10 cellular contexts compared by ENCODE assay signal in genomic region chr12:85836716-85837100, GRCh38. TPM values are rescaled to one million over a fixed set of nuclear protein-coding genes. Genes with fewer than 3 reads are reported as not detected.
A peak's percentile ranks its signal among the peaks of the same experiment; 100 is the strongest.
DNase-seq lines count a peak whose midpoint lies in the region; ATAC-seq and TF ChIP-seq lines count a peak whose summit lies in the region.
"Had no signal": no experiment of that assay in that cellular context is flagged by ENCODE, and none has a peak within 500 bp of the region (broad histone marks: within the 10 kb centered on the region; RNA-seq: fewer than 3 reads in every experiment).

No MANE protein-coding gene starts in this region.

- no peaks in the 10 kb centered on the region for H3K36me3 Mint-ChIP-seq in mesothelial cell of epicardium

- H3K27me3 Mint-ChIP-seq in mesothelial cell of epicardium (ENCODE audit: low read depth) = no peaks in the 10 kb centered on the region

- no peak for TF ChIP-seq CTCF in mesothelial cell of epicardium (IDR thresholded peaks at IDR 0.05; ENCODE audit: unreplicated experiment)
- no peak for TF ChIP-seq CTCF in thoracic aorta (IDR thresholded peaks at IDR 0.05)

- no peaks in the 10 kb centered on the region for H3K27me3 ChIP-seq in HUES64 (ENCODE audit: insufficient read depth, low read length)
- no peaks in the 10 kb centered on the region for H3K27me3 ChIP-seq in thoracic aorta (replicated peaks; ENCODE audit: insufficient read depth)

- peak overlapping the region; percentile 80 for H3K4me3 Mint-ChIP-seq in mesothelial cell of epicardium
- H3K4me3 Mint-ChIP-seq: activated naive CD4-positive, alpha-beta T cell treated with anti-CD3 and anti-CD28 coated beads for 36 hours had no signal

- H3K27ac Mint-ChIP-seq in mesothelial cell of epicardium = peak overlapping the region; percentile 89
- H3K27ac Mint-ChIP-seq: activated naive CD4-positive, alpha-beta T cell treated with anti-CD3 and anti-CD28 coated beads for 36 hours had no signal

- H3K27ac ChIP-seq in HUES64 (ENCODE audit: low read depth, low read length) = no peak overlapping the region
- H3K27ac ChIP-seq in caudate nucleus (ENCODE audit: low read depth, low read length) = peak overlapping the region; percentile 4
- H3K27ac ChIP-seq in thoracic aorta = peak overlapping the region; percentile 51 to 83

- H3K4me1 ChIP-seq in HUES64 (ENCODE audit: insufficient read depth, low read length) = peaks cover 31% of the 10 kb centered on the region
- H3K4me1 ChIP-seq in thoracic aorta (ENCODE audit: control insufficient read depth in 1 of 2, low read depth in 2 of 2) = peaks cover 0 to 21% of the 10 kb centered on the region in 2 donors

- peak; percentile 17 for ATAC-seq in thoracic aorta (ENCODE audit: insufficient number of reproducible peaks, low FRiP score, low read depth)

- DNase-seq in caudate nucleus (lab: John Stamatoyannopoulos, UW) (no peak), mesothelial cell of epicardium (ENCODE audit: low spot score in 2 of 2, unreplicated experiment in 2 of 2) (no peak), thoracic aorta (ENCODE audit: low spot score) (no peak), anterior cingulate cortex (lab: John Stamatoyannopoulos, UW) (no peak), AG08396 (ENCODE audit: low spot score) (no peak), GM19240 (ENCODE audit: insufficient read length, low spot score) (no peak)
- DNase-seq in activated CD4-positive, alpha-beta T cell treated with anti-CD3 and anti-CD28 coated beads, Interleukin-2, amount 50 U/mL, for 1 hour = no peak
- DNase-seq: activated naive CD4-positive, alpha-beta T cell treated with anti-CD3 and anti-CD28 coated beads for 36 hours; NCI-H345 had no signal

- H3K36me3 ChIP-seq in HUES64 (ENCODE audit: insufficient read depth, low read length) (no peaks in the 10 kb centered on the region), thoracic aorta (no peaks in the 10 kb centered on the region)

- H3K4me3 ChIP-seq in HUES64 (ENCODE audit: low read length) (peak overlapping the region; percentile 38; the same call in 1 of the 2 replicates), thoracic aorta (peak overlapping the region; percentile 77)

- H3K4me1 Mint-ChIP-seq in mesothelial cell of epicardium = peaks cover 38% of the 10 kb centered on the region

- H3K9me3 ChIP-seq in HUES64 (ENCODE audit: insufficient read depth, low read depth, low read length) = no peaks in the 10 kb centered on the region
- H3K9me3 ChIP-seq in thoracic aorta = no peaks in the 10 kb centered on the region

- WGBS in HUES64 = 82% methylated on average over 5 of the region's 5 CpGs

- H3K9me3 Mint-ChIP-seq in mesothelial cell of epicardium = no peaks in the 10 kb centered on the region
- H3K9me3 Mint-ChIP-seq: activated naive CD4-positive, alpha-beta T cell treated with anti-CD3 and anti-CD28 coated beads for 36 hours had no signal

- no peak overlapping the region; the same call in 1 of the 2 replicates for H3K9ac ChIP-seq in HUES64 (ENCODE audit: low read depth, low read length)

RNA-seq across cellular contexts. Expression of gene RASSF9, which starts 0.5 kb away (rescaled TPM):
- polyA plus RNA-seq in HUES64 (2013, experiment 1 of 2) = 0.30 TPM
- 0.44 TPM for polyA plus RNA-seq in HUES64 (2013, experiment 2 of 2)
- total RNA-seq in mesothelial cell of epicardium (4.9 to 5.0 TPM (median 5.0 TPM) in 3 replicates), thoracic aorta (1 to 10 TPM; 2.4 to 3.2 TPM)
- total RNA-seq: activated naive CD4-positive, alpha-beta T cell treated with anti-CD3 and anti-CD28 coated beads for 36 hours had no signal

RNA-seq across cellular contexts. Expression of gene NTS, which starts 37.4 kb away (rescaled TPM):
- 111 TPM for polyA plus RNA-seq in HUES64 (2013, experiment 1 of 2)
- 150 TPM for polyA plus RNA-seq in HUES64 (2013, experiment 2 of 2)
- 0.25 TPM in 1 of 3 replicates, not detected in the others for total RNA-seq in mesothelial cell of epicardium
- not detected for total RNA-seq in thoracic aorta
- total RNA-seq: activated naive CD4-positive, alpha-beta T cell treated with anti-CD3 and anti-CD28 coated beads for 36 hours had no signal
